ENCODE assay signal across 22 cellular contexts in the genomic region with DNA sequence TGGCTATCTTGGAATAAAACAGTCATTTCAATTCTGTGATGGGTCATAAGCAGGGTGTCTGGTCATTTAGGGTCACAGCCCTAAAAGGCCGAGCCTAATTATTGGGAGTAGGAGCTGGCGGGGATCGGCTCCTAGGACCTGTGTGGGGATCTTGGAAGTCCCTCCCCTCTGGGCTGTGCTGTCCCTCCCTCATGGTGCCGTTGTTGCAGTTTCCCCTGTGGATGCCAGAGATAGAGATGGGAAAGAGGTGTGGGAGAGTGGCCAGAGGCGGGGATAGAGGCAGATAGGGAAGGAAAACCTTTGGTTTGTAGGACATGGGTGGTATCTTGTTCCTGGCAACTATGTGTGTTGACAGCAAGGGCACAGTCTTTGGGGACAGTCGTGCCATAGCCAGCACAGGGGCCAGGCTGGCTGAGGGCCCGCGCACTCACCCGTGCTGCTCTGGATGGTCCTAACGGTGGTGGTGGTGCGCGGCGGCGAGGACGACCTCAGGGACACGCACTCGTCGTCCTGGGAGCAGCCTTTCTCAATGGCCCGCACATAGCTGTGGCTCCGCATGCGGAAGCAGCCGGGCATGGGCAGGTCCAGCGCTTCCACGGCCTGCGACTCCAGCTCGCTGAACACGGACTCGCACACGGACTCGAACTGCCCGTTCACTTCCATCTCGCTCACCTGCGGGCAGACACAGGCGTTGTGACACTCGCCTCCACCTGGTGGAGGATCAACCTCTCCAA.
DNase-seq lines count a peak whose midpoint lies in the region; ATAC-seq, FAIRE-seq and TF ChIP-seq lines count a peak whose summit lies in the region.
"Had no signal": no experiment of that assay in that cellular context is flagged by ENCODE, and none has a peak within 500 bp of the region (broad histone marks: within the 10 kb centered on the region; RNA-seq: fewer than 3 reads in every experiment).

No MANE protein-coding gene starts in this region.

- H3K56ac ChIP-seq in H1 (replicated peaks; ENCODE audit: insufficient read length, low read depth, low read length), result no peak overlapping the region

- H3K27ac ChIP-seq in K562 (ENCODE audit: extremely low read depth, low read depth, low read length), result no peak overlapping the region
- H3K27ac ChIP-seq in H1 (ENCODE audit: low read depth, low read length), result no peak overlapping the region
- no peak overlapping the region for H3K27ac ChIP-seq in effector memory CD4-positive, alpha-beta T cell (ENCODE audit: insufficient read depth, low read length, poor library complexity, severe bottlenecking)
- H3K27ac ChIP-seq: 22Rv1; A549; BLaER1 treated with 17β-estradiol and CSF1 and Interleukin-3, amounts not matched to agents 10 nM and 100 nM; C4-2B had no signal

- H3K4me3 Mint-ChIP-seq in stimulated activated naive B cell treated with anti-CD40 and anti-IgM and Interleukin-4, amounts not matched to agents 10 μg/mL and 1 μg/mL and 100 μg/mL, for 72 hours, result no peak overlapping the region
- H3K4me3 Mint-ChIP-seq: B cell; CD4-positive, alpha-beta T cell; CD8-positive, alpha-beta T cell had no signal

- H2AFZ ChIP-seq in K562 (ENCODE audit: low read depth, low read length) (no peak overlapping the region), H1 (ENCODE audit: low read length) (no peak overlapping the region)

- H3K4me1 ChIP-seq in K562 (replicated peaks in 1 of 2; ENCODE audit: control insufficient read depth in 2 of 2, insufficient read depth in 2 of 2, low read length in 2 of 2) (peaks cover 0 to 5% of the 10 kb centered on the region in 2 experiments; a peak in 1 of 5 replicates), H1 (replicated peaks in 1 of 4; ENCODE audit: control insufficient read depth in 3 of 4, insufficient read depth in 4 of 4, low read length in 3 of 4) (no peaks in the 10 kb centered on the region)
- H3K4me1 ChIP-seq in effector memory CD4-positive, alpha-beta T cell (ENCODE audit: control insufficient read depth, insufficient read depth, low read length, poor library complexity, severe bottlenecking), result no peaks in the 10 kb centered on the region

- FAIRE-seq in K562 (lab: Jason Lieb, UNC), result no peak
- FAIRE-seq in H1 (lab: Jason Lieb, UNC), result no peak
- FAIRE-seq: A549, D721Med, G401.6, GM12891, GM19239 had no signal

- H2BK12ac ChIP-seq in H1 (ENCODE audit: low read depth, low read length), result peak overlapping the region; percentile 63; the same call in 1 of the 2 replicates

- H2AK5ac ChIP-seq in H1 (ENCODE audit: low read depth, low read length), result no peak overlapping the region

- no peak overlapping the region for H3K4me3 ChIP-seq in K562
- H3K4me3 ChIP-seq in H1 (ENCODE audit: extremely low read depth in 1 of 4, insufficient read depth in 2 of 4, low read depth in 3 of 4, low read length in 4 of 4), result no peak overlapping the region
- H3K4me3 ChIP-seq in effector memory CD4-positive, alpha-beta T cell (ENCODE audit: insufficient read depth, low read depth, low read length, poor library complexity, severe bottlenecking), result no peak overlapping the region
- H3K4me3 ChIP-seq in MG63, result no peak overlapping the region
- H3K4me3 ChIP-seq: A549; BLaER1 treated with 17β-estradiol and CSF1 and Interleukin-3, amounts not matched to agents 10 nM and 100 nM had no signal

- H3K14ac ChIP-seq in H1 (ENCODE audit: insufficient read length), result no peak overlapping the region

- no peak overlapping the region for H3K9ac ChIP-seq in K562 (ENCODE audit: insufficient read depth in 1 of 2, low read depth in 2 of 2, low read length in 2 of 2)
- no peak overlapping the region for H3K9ac ChIP-seq in H1 (replicated peaks in 1 of 4; ENCODE audit: extremely low read depth in 1 of 4, low read depth in 3 of 4, low read length in 3 of 4)
- H3K9ac ChIP-seq: BLaER1 treated with 17β-estradiol and CSF1 and Interleukin-3, amounts not matched to agents 10 nM and 100 nM had no signal

- H3K36me3 Mint-ChIP-seq in stimulated activated naive B cell treated with anti-CD40 and anti-IgM and Interleukin-4, amounts not matched to agents 10 μg/mL and 1 μg/mL and 100 μg/mL, for 72 hours, result no peaks in the 10 kb centered on the region
- H3K36me3 Mint-ChIP-seq: CD8-positive, alpha-beta T cell had no signal

- H3K9me3 Mint-ChIP-seq in stimulated activated naive B cell treated with anti-CD40 and anti-IgM and Interleukin-4, amounts not matched to agents 10 μg/mL and 1 μg/mL and 100 μg/mL, for 72 hours, result no peaks in the 10 kb centered on the region
- H3K9me3 Mint-ChIP-seq: CD4-positive, alpha-beta T cell; CD8-positive, alpha-beta T cell had no signal

- no peak for TF ChIP-seq POLR2A in K562 (conservative IDR thresholded peaks at IDR 0.05)
- no peak for TF ChIP-seq POLR2A in H1 (IDR thresholded peaks at IDR 0.05; ENCODE audit: control extremely low read depth in 1 of 2, low read depth in 2 of 2, low read length in 2 of 2)

- no peak for TF ChIP-seq CTCF in K562 (IDR thresholded peaks at IDR 0.05 in 2 of 3, conservative IDR thresholded peaks at IDR 0.05 in 1 of 3; ENCODE audit: insufficient read depth in 2 of 3, low read depth in 1 of 3, low read length in 3 of 3)
- TF ChIP-seq CTCF in H1 (IDR thresholded peaks at IDR 0.05; ENCODE audit: control extremely low read depth in 1 of 3, insufficient read depth in 1 of 3, low read depth in 1 of 3, low read length in 3 of 3), result no peak

- 31% methylated on average over 35 of the region's 35 CpGs for whole genome bisulfite sequencing in K562 (ENCODE audit: insufficient coverage, low coverage, missing lambda C conversion rate)
- WGBS in H1 (ENCODE audit: extremely low coverage in 1 of 2, insufficient coverage in 1 of 2, insufficient read length in 1 of 2, insufficient replicate concordance in 2 of 2, low coverage in 1 of 2, low lambda C conversion rate in 2 of 2, missing lambda C conversion rate in 1 of 2), 2 experiments, result 93% methylated on average over 34 of the region's 35 CpGs; no CpG with 5 or more reads in 1 of the 2 experiments

- H4K5ac ChIP-seq in H1 (ENCODE audit: insufficient read length, low read depth, low read length), result no peak overlapping the region

- 0 out of 2 replicates have a peak overlapping the region, but pooled peaks have one; percentile 26 for H2BK5ac ChIP-seq in H1 (ENCODE audit: low read depth, low read length)

- no peak; the same call in 2 of the 3 replicates for ATAC-seq in K562
- ATAC-seq in stimulated activated naive B cell treated with anti-CD40 and anti-IgM and Interleukin-4, amounts not matched to agents 10 μg/mL and 1 μg/mL and 100 μg/mL, for 72 hours (replicated peaks), result no peak
- ATAC-seq: A549; CD8-positive, alpha-beta T cell had no signal

- TF ChIP-seq EP300 in K562 (IDR thresholded peaks at IDR 0.05; ENCODE audit: low read length) (no peak), H1 (IDR thresholded peaks at IDR 0.05; ENCODE audit: borderline replicate concordance in 1 of 2, low read depth in 2 of 2, low read length in 2 of 2) (no peak)

- no TSS peak for BruUV-seq in K562 (replicated peaks; lab: Mats Ljungman, UMichigan)

- H3K9me3 ChIP-seq in K562 (replicated peaks; ENCODE audit: control insufficient read depth, insufficient read depth, low read depth, low read length), result no peaks in the 10 kb centered on the region
- no peaks in the 10 kb centered on the region; a peak in 1 of 4 replicates for H3K9me3 ChIP-seq in H1 (ENCODE audit: insufficient read depth in 2 of 2, low read depth in 1 of 2, low read length in 1 of 2)
- no peaks in the 10 kb centered on the region for H3K9me3 ChIP-seq in effector memory CD4-positive, alpha-beta T cell (ENCODE audit: control insufficient read depth, low read length)
- H3K9me3 ChIP-seq in MG63, result no peaks in the 10 kb centered on the region; the same call in 1 of the 2 replicates
- H3K9me3 ChIP-seq: A549, Caco-2 had no signal

- no peaks in the 10 kb centered on the region for H3K79me1 ChIP-seq in H1 (ENCODE audit: low read depth, low read length)

- H4K20me1 ChIP-seq in K562 (replicated peaks; ENCODE audit: control insufficient read depth, insufficient read depth, low read length), result no peaks in the 10 kb centered on the region
- H4K20me1 ChIP-seq in H1 (replicated peaks in 1 of 2; ENCODE audit: control insufficient read depth in 1 of 2, insufficient read depth in 2 of 2, low read length in 2 of 2), result no peaks in the 10 kb centered on the region
- H4K20me1 ChIP-seq: BLaER1 treated with 17β-estradiol and CSF1 and Interleukin-3, amounts not matched to agents 10 nM and 100 nM had no signal

- H3K4me2 ChIP-seq in K562 (ENCODE audit: insufficient read depth, low read length) (no peak overlapping the region), H1 (ENCODE audit: insufficient read depth in 1 of 2, low read depth in 2 of 2, low read length in 2 of 2) (no peak overlapping the region)
- H3K4me2 ChIP-seq: A549; BLaER1 treated with 17β-estradiol and CSF1 and Interleukin-3, amounts not matched to agents 10 nM and 100 nM had no signal

- in situ Hi-C loops in K562 (cut with MboI), result no loop called here

- H3K23ac ChIP-seq in H1 (ENCODE audit: insufficient read length), result no peak overlapping the region

- H3K36me3 ChIP-seq in K562 (ENCODE audit: control insufficient read depth, insufficient read depth, low read length), result no peaks in the 10 kb centered on the region
- no peaks in the 10 kb centered on the region for H3K36me3 ChIP-seq in H1 (ENCODE audit: control insufficient read depth in 2 of 4, insufficient read depth in 4 of 4, low read length in 3 of 4)
- no peaks in the 10 kb centered on the region for H3K36me3 ChIP-seq in effector memory CD4-positive, alpha-beta T cell (ENCODE audit: control insufficient read depth, insufficient read depth, low read length)
- H3K36me3 ChIP-seq in MG63, result no peaks in the 10 kb centered on the region
- H3K36me3 ChIP-seq: BLaER1 treated with 17β-estradiol and CSF1 and Interleukin-3, amounts not matched to agents 10 nM and 100 nM had no signal

- DNase-seq in K562 (ENCODE audit: extremely low read depth in 1 of 4, low spot score in 3 of 4) (no peak), H1 (ENCODE audit: low read depth in 1 of 2, low spot score in 2 of 2) (no peak), SK-N-DZ (ENCODE audit: low spot score) (no peak), MG63 (no peak)
- DNase-seq in stimulated activated naive B cell treated with anti-CD40 and anti-IgM and Interleukin-4, amounts not matched to agents 10 μg/mL and 1 μg/mL and 100 μg/mL, for 72 hours, result no peak
- no peak for DNase-seq in effector memory CD4-positive, alpha-beta T cell
- DNase-seq: AML-193; Caco-2; Calu3; CD4-positive, alpha-beta T cell; CD8-positive, alpha-beta T cell; DMS79 treated with DMSO at 0.1 percent for 48 hours; GF-D8 had no signal

- no peak for TF ChIP-seq RAD21 in K562 (CRISPR knock-in tag; conservative IDR thresholded peaks at IDR 0.05 in 1 of 2, IDR thresholded peaks at IDR 0.05 in 1 of 2)
- no peak for TF ChIP-seq RAD21 in H1 (IDR thresholded peaks at IDR 0.05 in 1 of 2, conservative IDR thresholded peaks at IDR 0.05 in 1 of 2; ENCODE audit: low read depth in 2 of 2, low read length in 2 of 2)

- H3K9me1 ChIP-seq in K562 (ENCODE audit: control insufficient read depth, insufficient read depth, low read length), result no peaks in the 10 kb centered on the region

- POLR2A ChIA-PET in K562 (lab: Yijun Ruan, JAX), result interaction anchor here (0.7 to 1.0 kb wide), 3 partner anchors 77 to 715 kb away, joined by 3 to 5 read pairs (median 4); a partner anchor contains a TSS
- POLR2A ChIA-PET in H1 (lab: Charles Lee; ENCODE audit: partially characterized antibody), result no interaction called here

- no peak overlapping the region for H4K91ac ChIP-seq in H1 (replicated peaks; ENCODE audit: insufficient read length, low read length)

- H3K27me3 Mint-ChIP-seq in stimulated activated naive B cell treated with anti-CD40 and anti-IgM and Interleukin-4, amounts not matched to agents 10 μg/mL and 1 μg/mL and 100 μg/mL, for 72 hours, result peaks cover 0 to 4% of the 10 kb centered on the region in 2 donors

- intact Hi-C loops in K562 (cut with micrococcal nuclease), result no loop called here

- no peak overlapping the region; the same call in 1 of the 2 replicates for H4K8ac ChIP-seq in H1 (ENCODE audit: extremely low read depth, insufficient read depth, low read length)

- H3K27me3 ChIP-seq in K562 (ENCODE audit: control insufficient read depth in 2 of 2, insufficient read depth in 2 of 2, low read length in 2 of 2) (peaks cover 23 to 31% of the 10 kb centered on the region in 2 experiments; a peak in 4 of 5 replicates), H1 (replicated peaks in 1 of 4; ENCODE audit: control insufficient read depth in 3 of 4, extremely low read depth in 1 of 4, insufficient read depth in 3 of 4, low read length in 3 of 4) (no peaks in the 10 kb centered on the region), MG63 (no peaks in the 10 kb centered on the region; the same call in 1 of the 2 replicates)
- H3K27me3 ChIP-seq in effector memory CD4-positive, alpha-beta T cell (replicated peaks; ENCODE audit: control insufficient read depth, insufficient read depth, low read length, poor library complexity, severe bottlenecking), result no peaks in the 10 kb centered on the region
- H3K27me3 ChIP-seq: BLaER1 treated with 17β-estradiol and CSF1 and Interleukin-3, amounts not matched to agents 10 nM and 100 nM had no signal

- H2BK15ac ChIP-seq in H1 (ENCODE audit: low read length), result 0 out of 2 replicates have a peak overlapping the region, but pooled peaks have one; percentile 19

- no peaks in the 10 kb centered on the region for H3K23me2 ChIP-seq in H1 (ENCODE audit: low read depth, low read length)

- no peak overlapping the region for H3K18ac ChIP-seq in H1 (ENCODE audit: extremely low read depth, low read length)

- no peak overlapping the region for H3K4ac ChIP-seq in H1 (replicated peaks; ENCODE audit: insufficient read length, low read depth, low read length)

- H2BK120ac ChIP-seq in H1 (replicated peaks; ENCODE audit: low read depth, low read length), result no peak overlapping the region

- no peaks in the 10 kb centered on the region for H3K79me2 ChIP-seq in K562 (ENCODE audit: control insufficient read depth, insufficient read depth, low read length)
- no peaks in the 10 kb centered on the region for H3K79me2 ChIP-seq in H1 (ENCODE audit: control insufficient read depth in 1 of 2, insufficient read depth in 2 of 2, low read length in 2 of 2)

- CTCF ChIA-PET in K562 (lab: Yijun Ruan, JAX; ENCODE audit: low intra/inter-chr PET ratio), result no interaction called here
- CTCF ChIA-PET in H1 (lab: Charles Lee; ENCODE audit: partially characterized antibody), result interaction anchor here (0.5 to 2.6 kb wide), 4 partner anchors 14 to 447 kb away, joined by 3 to 10 read pairs (median 4); no protein-coding TSS in a partner anchor

- peak overlapping the region; percentile 15 for H3K27ac Mint-ChIP-seq in stimulated activated naive B cell treated with anti-CD40 and anti-IgM and Interleukin-4, amounts not matched to agents 10 μg/mL and 1 μg/mL and 100 μg/mL, for 72 hours
- H3K27ac Mint-ChIP-seq: B cell; CD4-positive, alpha-beta T cell; CD8-positive, alpha-beta T cell had no signal

- peaks cover 11 to 20% of the 10 kb centered on the region in 2 donors for H3K4me1 Mint-ChIP-seq in stimulated activated naive B cell treated with anti-CD40 and anti-IgM and Interleukin-4, amounts not matched to agents 10 μg/mL and 1 μg/mL and 100 μg/mL, for 72 hours

- no peak overlapping the region for H2BK20ac ChIP-seq in H1 (ENCODE audit: low read length)
